In the genomic region with DNA sequence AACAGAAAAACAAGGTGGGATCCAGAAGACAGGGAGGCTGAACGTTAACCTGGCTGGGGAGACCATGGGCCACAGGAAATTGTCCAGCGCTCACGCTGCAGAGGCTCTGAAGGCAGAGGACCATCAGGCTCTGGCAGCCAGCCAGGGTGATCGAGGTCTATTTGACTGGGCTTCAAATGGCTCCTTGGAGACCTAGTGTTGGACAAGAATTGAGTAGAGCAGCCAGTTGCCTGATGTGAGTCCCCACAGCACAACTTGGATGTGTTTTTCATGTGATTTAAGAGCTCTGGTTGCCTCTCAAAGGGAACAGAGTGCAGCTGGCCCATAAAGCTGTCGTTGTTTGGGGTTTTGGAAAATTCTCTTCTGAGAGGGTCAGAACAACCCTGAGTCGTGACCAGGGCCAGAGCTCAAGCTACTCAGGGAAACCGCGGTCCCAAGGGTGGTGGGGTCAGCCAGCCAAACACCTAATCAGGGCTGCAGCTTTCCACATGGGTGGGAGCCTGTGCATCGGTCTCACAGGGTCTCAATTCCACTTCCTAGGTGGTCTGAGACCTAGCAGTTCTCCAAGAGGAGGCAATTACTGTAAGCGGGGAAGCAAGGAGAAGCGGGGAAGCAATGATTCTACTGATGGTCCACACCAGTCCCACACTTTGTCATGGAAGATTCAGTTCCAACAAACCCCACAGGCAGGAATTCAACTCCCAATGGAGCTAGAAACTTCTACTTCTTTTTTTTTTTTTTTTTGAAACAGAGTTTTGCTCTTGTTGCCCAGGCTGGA, we compare ENCODE assay signal across 16 cellular contexts.
DNase-seq lines count a peak whose midpoint lies in the region; ATAC-seq, FAIRE-seq and TF ChIP-seq lines count a peak whose summit lies in the region.
"Had no signal": no experiment of that assay in that cellular context is flagged by ENCODE, and none has a peak within 500 bp of the region (broad histone marks: within the 10 kb centered on the region; RNA-seq: fewer than 3 reads in every experiment).

No MANE protein-coding gene starts in this region.

- WGBS in HepG2 (ENCODE audit: low lambda C conversion rate), result 72% methylated on average over 9 of the region's 11 CpGs
- WGBS in right lobe of liver (ENCODE audit: insufficient coverage, low coverage, low lambda C conversion rate, missing lambda C conversion rate), result 61% methylated on average over 5 of the region's 11 CpGs

- H3K4me3 ChIP-seq in HepG2 (replicated peaks in 1 of 3; ENCODE audit: insufficient read depth in 1 of 3, low read depth in 2 of 3, low read length in 3 of 3) (no peak overlapping the region), right lobe of liver (no peak overlapping the region), fibroblast of mammary gland (ENCODE audit: control insufficient read depth, low read depth, low read length) (no peak overlapping the region), osteoblast (ENCODE audit: insufficient read depth, low read length) (no peak overlapping the region), A673 (ENCODE audit: low read depth, low read length, poor library complexity, severe bottlenecking) (no peak overlapping the region)

- H3K27ac ChIP-seq in HepG2 (ENCODE audit: extremely low read length, insufficient read depth, low read length) (no peak overlapping the region), right lobe of liver (no peak overlapping the region), osteoblast (ENCODE audit: low read depth, low read length) (peak overlapping the region; percentile 21), A673 (ENCODE audit: low read depth, low read length, poor library complexity, severe bottlenecking) (no peak overlapping the region)
- H3K27ac ChIP-seq: brain microvascular endothelial cell, epithelial cell of prostate, neutrophil, RWPE1 had no signal

- DNase-seq in HepG2 (ENCODE audit: low spot score) (no peak), right lobe of liver (no peak), fibroblast of mammary gland (ENCODE audit: low read depth) (peak; percentile 82), osteoblast (ENCODE audit: insufficient read length, low spot score, missing footprints) (peak; percentile 72), T-helper 2 cell (no peak), NCI-H1436 treated with DMSO at 0.1 percent for 48 hours (lab: John Stamatoyannopoulos, UW) (no peak), A673 (ENCODE audit: low spot score) (no peak), mesenteric fat pad (ENCODE audit: low spot score) (no peak)
- DNase-seq: activated B cell treated with CpG ODN at 0.5 μM for 24 hours; AML-193; brain microvascular endothelial cell; stimulated activated CD4-positive, alpha-beta T cell treated with anti-CD3 and anti-CD28 coated beads, Interleukin-2, amount 100 ng/mL, for 24 hours; stimulated activated naive CD8-positive, alpha-beta T cell treated with anti-CD3 and anti-CD28 coated beads, Interleukin-15, Interleukin-2, amounts not matched to agents 100 U/mL and 50 U/mL, for 24 hours had no signal

- POLR2A ChIA-PET in HepG2 (lab: Yijun Ruan, JAX), result interaction anchor here (0.7 kb wide), 1 partner anchor 10 kb away, joined by 3 read pairs; no protein-coding TSS in a partner anchor
- POLR2A ChIA-PET in A673 (lab: Charles Lee; ENCODE audit: low non-redundant PET), result no interaction called here

- no peak overlapping the region for H3K4me2 ChIP-seq in HepG2 (ENCODE audit: low read depth, low read length)
- peak overlapping the region; percentile 59 for H3K4me2 ChIP-seq in osteoblast (ENCODE audit: insufficient read depth, low read length)

- H3K27me3 ChIP-seq in HepG2 (ENCODE audit: control insufficient read depth in 1 of 2, insufficient read depth in 2 of 2, low read length in 2 of 2), result peaks cover 0 to 1% of the 10 kb centered on the region in 2 experiments; a peak in 1 of 5 replicates
- no peaks in the 10 kb centered on the region for H3K27me3 ChIP-seq in right lobe of liver
- H3K27me3 ChIP-seq in osteoblast (ENCODE audit: insufficient read depth, low read length), result no peaks in the 10 kb centered on the region
- no peaks in the 10 kb centered on the region for H3K27me3 ChIP-seq in A673 (replicated peaks; ENCODE audit: insufficient read depth, low read depth, low read length, poor library complexity)
- H3K27me3 ChIP-seq: brain microvascular endothelial cell, neutrophil had no signal

- TF ChIP-seq CTCF in HepG2 (CRISPR knock-in tag; IDR thresholded peaks at IDR 0.05), result no peak
- TF ChIP-seq CTCF in right lobe of liver (IDR thresholded peaks at IDR 0.05), result no peak
- no peak for TF ChIP-seq CTCF in fibroblast of mammary gland (conservative IDR thresholded peaks at IDR 0.05; ENCODE audit: control insufficient read depth, insufficient read depth, low read depth, low read length)
- no peak for TF ChIP-seq CTCF in osteoblast (IDR thresholded peaks at IDR 0.05; ENCODE audit: extremely low read depth, low read depth, low read length)
- no peak for TF ChIP-seq CTCF in A673 (conservative IDR thresholded peaks at IDR 0.05; ENCODE audit: low read depth, low read length)

- no peaks in the 10 kb centered on the region for H3K9me3 ChIP-seq in HepG2 (ENCODE audit: low read length)
- no peaks in the 10 kb centered on the region for H3K9me3 ChIP-seq in right lobe of liver
- H3K9me3 ChIP-seq in osteoblast (ENCODE audit: low read depth, low read length), result peaks cover 2% of the 10 kb centered on the region
- H3K9me3 ChIP-seq in A673 (ENCODE audit: low read depth, low read length, poor library complexity, severe bottlenecking), result no peaks in the 10 kb centered on the region
- H3K9me3 ChIP-seq: neutrophil had no signal

- peak; percentile 37; the same call in 2 of the 3 replicates for ATAC-seq in HepG2
- ATAC-seq in right lobe of liver, result no peak
- ATAC-seq: stimulated activated naive CD8-positive, alpha-beta T cell treated with anti-CD3 and anti-CD28 coated beads, Interleukin-15, Interleukin-2, amounts not matched to agents 100 U/mL and 50 U/mL, for 24 hours had no signal

- FAIRE-seq in HepG2 (lab: Jason Lieb, UNC), result no peak

- H3K36me3 ChIP-seq in HepG2 (replicated peaks in 1 of 2; ENCODE audit: control insufficient read depth in 1 of 2, insufficient read depth in 2 of 2, low read length in 2 of 2) (no peaks in the 10 kb centered on the region), right lobe of liver (no peaks in the 10 kb centered on the region), osteoblast (ENCODE audit: insufficient read depth, low read length) (no peaks in the 10 kb centered on the region), A673 (ENCODE audit: insufficient read depth, low read length, poor library complexity, severe bottlenecking) (no peaks in the 10 kb centered on the region)
- H3K36me3 ChIP-seq: brain microvascular endothelial cell, neutrophil had no signal

- H3K9ac ChIP-seq in HepG2 (ENCODE audit: insufficient read depth, low read depth, low read length), result no peak overlapping the region

- no peak overlapping the region for H2AFZ ChIP-seq in HepG2 (ENCODE audit: low read length)
- H2AFZ ChIP-seq in osteoblast (ENCODE audit: low read length), result peak overlapping the region; percentile 72

- in situ Hi-C loops in HepG2 (cut with HindIII; ENCODE audit: extremely low pct_ligation_motif_present, low pct_unique_long_range_greater_than_20kb), result no loop called here

- BruUV-seq in HepG2 (replicated peaks; lab: Mats Ljungman, UMichigan) (no TSS peak), A673 (replicated peaks; lab: Mats Ljungman, UMichigan) (no TSS peak)

- H3K4me1 ChIP-seq in HepG2 (ENCODE audit: insufficient read depth, low read length) (peaks cover 65% of the 10 kb centered on the region), right lobe of liver (peaks cover 0 to 28% (median 7%) of the 10 kb centered on the region in 4 donors), osteoblast (ENCODE audit: insufficient read depth, low read length) (peaks cover 40% of the 10 kb centered on the region), A673 (ENCODE audit: insufficient read depth, low read length, poor library complexity, severe bottlenecking) (no peaks in the 10 kb centered on the region)

- H4K20me1 ChIP-seq in HepG2 (ENCODE audit: insufficient read depth, low read length), result no peaks in the 10 kb centered on the region
- no peaks in the 10 kb centered on the region for H4K20me1 ChIP-seq in osteoblast (ENCODE audit: insufficient read depth, low read length)

- no peak for TF ChIP-seq RAD21 in HepG2 (CRISPR knock-in tag; IDR thresholded peaks at IDR 0.05)

- H3K79me2 ChIP-seq in HepG2 (ENCODE audit: insufficient read depth, low read length), result no peaks in the 10 kb centered on the region
- H3K79me2 ChIP-seq in osteoblast (ENCODE audit: insufficient read depth, low read length), result no peaks in the 10 kb centered on the region

- TF ChIP-seq EP300 in HepG2 (IDR thresholded peaks at IDR 0.05; ENCODE audit: low read depth in 2 of 2, low read length in 2 of 2) (no peak), HepG2 (CRISPR knock-in tag; IDR thresholded peaks at IDR 0.05; ENCODE audit: borderline replicate concordance) (no peak)

- intact Hi-C loops in HepG2 (cut with micrococcal nuclease; ENCODE audit: unreplicated experiment), result no loop called here
- intact Hi-C loops in right lobe of liver (cut with DNase I), result no loop called here
- intact Hi-C loops in A673 (cut with micrococcal nuclease; ENCODE audit: unreplicated experiment), result no loop called here

- TF ChIP-seq POLR2A in HepG2 (IDR thresholded peaks at IDR 0.05; ENCODE audit: insufficient read depth in 1 of 2, low read depth in 2 of 2, low read length in 2 of 2) (no peak), right lobe of liver (IDR thresholded peaks at IDR 0.05) (no peak)

- CTCF ChIA-PET in HepG2 (lab: Yijun Ruan, JAX; ENCODE audit: low intra/inter-chr PET ratio, low total read pairs) (no interaction called here), A673 (lab: Charles Lee) (no interaction called here)

TF ChIP-seq in HepG2, 621 proteins besides CTCF, POLR2A, EP300 and RAD21 (continues in another document):
- TF ChIP-seq ZNF503 (CRISPR knock-in tag; IDR thresholded peaks at IDR 0.05), result no peak
- TF ChIP-seq ZNF737 (CRISPR knock-in tag; IDR thresholded peaks at IDR 0.05; ENCODE audit: borderline replicate concordance), result 0 out of 2 replicates have a peak, but pooled peaks have one; percentile 29
- no peak for TF ChIP-seq ASH2L (IDR thresholded peaks at IDR 0.05; ENCODE audit: insufficient read length, low read depth, low read length)

Comparison
In these comparisons a context has a peak if more than half of its experiments do, and no peak if none do; other contexts are left out.
1. DNase-seq: peak in fibroblast of mammary gland (single experiment) and osteoblast (single experiment); none in HepG2 (single experiment), right lobe of liver (0 of 3), T-helper 2 cell (0 of 5), NCI-H1436 treated with DMSO at 0.1 percent for 48 hours (single experiment), A673 (single experiment) and mesenteric fat pad (single experiment).